22 cellular contexts compared by ENCODE assay signal in the genomic region with DNA sequence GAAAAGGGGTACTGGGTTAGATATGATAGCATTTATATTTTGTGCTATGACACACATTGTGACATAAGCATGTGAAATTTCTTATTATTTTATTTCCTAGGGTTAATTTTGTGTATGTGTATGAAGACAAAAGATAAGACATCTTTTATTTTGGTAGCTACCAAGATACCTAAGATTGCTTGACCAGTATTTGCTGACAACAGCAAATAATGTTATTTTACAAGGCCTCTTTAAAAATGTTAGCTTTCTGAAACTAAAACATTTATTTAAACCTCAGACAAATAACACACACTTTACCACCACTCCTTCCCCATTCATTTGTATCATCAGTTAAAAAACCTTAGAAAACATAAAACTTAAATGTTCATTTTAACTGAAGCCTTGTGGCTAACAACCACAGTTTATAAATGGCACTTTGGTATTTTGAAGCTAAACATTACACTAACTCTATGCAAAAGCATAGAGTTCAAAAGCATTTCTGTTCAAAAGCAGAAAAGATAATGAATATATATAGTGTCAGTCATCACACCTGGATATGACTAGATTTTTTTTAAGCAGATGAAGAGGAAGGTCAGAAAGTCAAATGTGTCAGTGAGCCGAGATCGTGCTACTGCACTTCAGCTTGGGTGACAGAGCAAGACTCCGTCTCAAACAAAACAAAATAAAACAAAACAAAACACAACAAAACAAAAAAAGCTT.
"Had no signal": no experiment of that assay in that cellular context is flagged by ENCODE, and none has a peak within 500 bp of the region (broad histone marks: within the 10 kb centered on the region; RNA-seq: fewer than 3 reads in every experiment).

No MANE protein-coding gene starts in this region.

- ATAC-seq: activated CD4-positive, CD25-positive, alpha-beta regulatory T cell treated with anti-CD3 and anti-CD28 coated beads, Interleukin-2, amount 50 U/mL, for 24 hours; activated CD8-positive, alpha-beta T cell treated with anti-CD3 and anti-CD28 coated beads, Interleukin-2, amount 10 ng/mL, durations not matched to agents 7 days and 5 days; foreskin keratinocyte; lower lobe of right lung; naive thymus-derived CD8-positive, alpha-beta T cell; psoas muscle; right cardiac atrium had no signal

- DNase-seq: activated CD4-positive, alpha-beta T cell treated with anti-CD3 and anti-CD28 coated beads, Interleukin-2, amount 10 ng/mL, durations not matched to agents 7 days and 5 days; activated CD8-positive, alpha-beta T cell treated with anti-CD3 and anti-CD28 coated beads, Interleukin-2, amount 10 ng/mL, durations not matched to agents 7 days and 5 days; activated naive CD4-positive, alpha-beta T cell treated with Interleukin-2 at 50 U/mL for 16 hours; activated naive CD8-positive, alpha-beta T cell treated with anti-CD3 and anti-CD28 coated beads, Interleukin-2, amount 10 ng/mL, durations not matched to agents 7 days and 5 days; activated T-cell treated with anti-CD3 and anti-CD28 coated beads, Interleukin-2, amount 50 U/mL, for 24 hours; anterior cingulate cortex; caudate nucleus; foreskin keratinocyte; glutamatergic neuron; hippocampal formation; lower lobe of right lung; naive thymus-derived CD8-positive, alpha-beta T cell; ovary; psoas muscle; right cardiac atrium; transverse colon had no signal

- H3K9me3 ChIP-seq: lower lobe of right lung, ovary, psoas muscle, suprapubic skin, transverse colon, vagina had no signal

- H3K4me3 ChIP-seq: lower lobe of right lung, ovary, psoas muscle, skin epidermis, suprapubic skin, transverse colon, vagina had no signal

- H3K36me3 ChIP-seq: lower lobe of right lung, ovary, suprapubic skin, transverse colon, vagina had no signal

- H3K27me3 ChIP-seq: foreskin keratinocyte, ovary, suprapubic skin, transverse colon, vagina had no signal

- FAIRE-seq: colon, keratinocyte had no signal

- H3K4me1 ChIP-seq: foreskin keratinocyte, lower lobe of right lung, psoas muscle, suprapubic skin, transverse colon, vagina had no signal

- H3K27ac ChIP-seq: foreskin keratinocyte, lower lobe of right lung, ovary, psoas muscle, skin epidermis, suprapubic skin, transverse colon, vagina had no signal
